Comparison of ENCODE assay signal across 13 cellular contexts in the genomic region with DNA sequence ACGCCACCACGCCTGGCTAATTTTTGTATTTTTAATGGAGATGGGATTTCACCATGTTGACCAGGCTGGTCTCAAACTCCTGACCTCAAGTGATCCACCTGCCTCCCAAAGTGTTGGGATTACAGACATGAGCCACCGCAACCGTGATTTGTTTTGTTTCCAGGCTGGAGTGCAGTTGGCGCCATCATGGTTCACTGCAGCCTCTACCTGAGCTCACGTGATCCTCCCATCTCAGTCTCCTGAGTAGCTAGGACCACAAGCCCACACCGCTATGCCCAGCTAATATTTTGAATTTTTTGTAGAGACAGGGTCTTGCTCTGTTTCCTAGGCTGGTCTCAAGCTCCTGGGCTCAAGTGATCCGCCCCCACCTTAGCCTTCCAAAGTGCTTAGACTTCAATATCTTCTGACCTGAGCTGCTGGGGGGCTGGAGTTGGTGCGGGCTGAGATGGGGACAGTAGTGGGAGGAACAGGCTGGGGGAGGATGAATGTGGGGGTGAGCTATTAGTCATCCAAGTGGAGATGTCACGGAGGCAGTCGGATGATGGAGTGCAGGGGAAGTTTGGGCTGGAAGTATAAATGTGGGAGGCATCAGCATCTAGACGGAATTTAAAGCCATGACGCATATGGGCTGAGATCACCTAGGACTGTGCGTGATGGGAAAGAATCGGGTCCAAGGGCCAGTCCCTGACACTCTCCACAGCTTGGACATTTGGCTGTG. TPM values are rescaled to one million over a fixed set of nuclear protein-coding genes. Genes with fewer than 3 reads are reported as not detected.
DNase-seq lines count a peak whose midpoint lies in the region; ATAC-seq lines count a peak whose summit lies in the region.
"Had no signal": no experiment of that assay in that cellular context is flagged by ENCODE, and none has a peak within 500 bp of the region (broad histone marks: within the 10 kb centered on the region; RNA-seq: fewer than 3 reads in every experiment).

No MANE protein-coding gene starts in this region.

- peak; percentile 94 for DNase-seq in HCEC 1CT
- DNase-seq in T1000 (lab: John Stamatoyannopoulos, UW): peak; percentile 43
- peak; percentile 23 for DNase-seq in fibroblast of peridontal ligament (ENCODE audit: extremely low read depth)
- DNase-seq in skeletal muscle cell (ENCODE audit: low read depth): peak; percentile 78
- DNase-seq in sciatic nerve (ENCODE audit: low spot score): no peak
- no peak for DNase-seq in stimulated activated CD4-positive, alpha-beta T cell treated with anti-CD3 and anti-CD28 coated beads, Interleukin-12 subunit alpha, Interleukin-12 subunit beta, amount 100 ng/mL, for 4 hours
- DNase-seq: DMS153, GOT3, NCI-H345, tibial artery had no signal

- H3K4me3 ChIP-seq in skeletal muscle cell (ENCODE audit: low read depth, low read length): no peak overlapping the region
- H3K4me3 ChIP-seq: cardiac muscle cell, tibial artery had no signal

- ATAC-seq in HG03571 (IDR thresholded peaks at IDR 0.05; ENCODE audit: unreplicated experiment) (no peak), sciatic nerve (no peak)
- ATAC-seq: Right ventricle myocardium inferior had no signal

- intact Hi-C loops in sciatic nerve (cut with DNase I): loop anchor here (5.0 kb wide), 1 partner anchor 107 kb away; no protein-coding TSS in a partner anchor

RNA-seq across cellular contexts. Expression of gene ZMYND8, which starts 23.1 kb away (rescaled TPM):
- 49.3 TPM for total RNA-seq in sciatic nerve

Comparison
In these comparisons a context has a peak if more than half of its experiments do, and no peak if none do; other contexts are left out.
1. DNase-seq: peak in HCEC 1CT (single experiment), T1000 (single experiment), fibroblast of peridontal ligament (single experiment) and skeletal muscle cell (single experiment); none in sciatic nerve (single experiment) and stimulated activated CD4-positive, alpha-beta T cell treated with anti-CD3 and anti-CD28 coated beads, Interleukin-12 subunit alpha, Interleukin-12 subunit beta, amount 100 ng/mL, for 4 hours (single experiment).